8 cellular contexts compared by ENCODE assay signal in the genomic region with DNA sequence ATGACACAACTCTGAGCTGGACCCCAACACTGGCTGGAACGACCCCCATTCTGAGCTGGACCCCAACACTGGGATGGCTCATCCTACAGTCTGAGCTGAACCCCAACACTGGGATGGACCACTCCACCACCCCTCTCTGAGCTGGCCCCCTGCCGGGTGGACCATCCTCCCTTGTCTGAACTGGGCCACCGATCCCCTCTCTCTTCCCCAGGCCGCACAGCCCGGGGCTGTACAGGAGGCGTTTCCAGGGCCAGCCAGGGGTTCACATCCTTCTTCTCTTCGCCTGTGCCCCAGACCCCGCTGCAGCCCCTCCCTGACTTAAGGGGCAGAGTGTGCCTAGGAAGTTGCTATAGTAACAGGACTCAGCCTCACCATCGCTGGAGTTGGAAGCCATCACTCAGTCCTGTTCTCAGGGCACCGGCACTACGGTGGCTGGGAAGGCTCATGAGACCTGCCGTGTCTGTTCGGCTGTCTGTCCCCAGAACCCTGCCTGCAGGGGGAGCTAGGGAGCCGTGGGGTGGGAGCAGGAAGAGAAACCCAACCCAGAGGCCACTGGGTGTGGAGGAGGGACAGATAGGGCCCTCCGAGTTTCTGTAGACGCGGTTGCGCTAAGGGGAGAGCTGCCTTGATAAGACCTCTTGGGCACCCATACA. TPM values are rescaled to one million over a fixed set of nuclear protein-coding genes. Genes with fewer than 3 reads are reported as not detected.
DNase-seq lines count a peak whose midpoint lies in the region; ATAC-seq and TF ChIP-seq lines count a peak whose summit lies in the region.

No MANE protein-coding gene starts in this region.

- no peaks in the 10 kb centered on the region for H3K9me2 ChIP-seq in GM23338 (ENCODE audit: insufficient read depth)

- peaks cover 46% of the 10 kb centered on the region for H3K4me1 ChIP-seq in GM23338 (ENCODE audit: insufficient read depth)

- no peak overlapping the region for H3K4me3 ChIP-seq in GM23338

- H3K27ac Mint-ChIP-seq in GM23338 (no peak overlapping the region), neural crest cell (ENCODE audit: unreplicated experiment) (peak overlapping the region; percentile 12)

- TF ChIP-seq CTCF in GM23338 (conservative IDR thresholded peaks at IDR 0.05; ENCODE audit: low read depth in 2 of 2) (peak; percentile 66 to 70), neural crest cell (conservative IDR thresholded peaks at IDR 0.05) (peak; percentile 45)

- peaks cover 9% of the 10 kb centered on the region for H3K27me3 Mint-ChIP-seq in GM23338 (ENCODE audit: insufficient read depth, low read depth, poor library complexity)
- H3K27me3 Mint-ChIP-seq in neural crest cell (ENCODE audit: low read depth): no peaks in the 10 kb centered on the region

- H3K27ac ChIP-seq in GM23338 (ENCODE audit: low read depth) (no peak overlapping the region), caudate nucleus (ENCODE audit: low read depth, low read length) (peak overlapping the region; percentile 44)

- H3K4me1 Mint-ChIP-seq in GM23338: peaks cover 41% of the 10 kb centered on the region
- H3K4me1 Mint-ChIP-seq in neural crest cell: peaks cover 27% of the 10 kb centered on the region

- H3K79me2 ChIP-seq in GM23338 (replicated peaks; ENCODE audit: insufficient read depth): peaks cover 17% of the 10 kb centered on the region

- DNase-seq in GM23338 (ENCODE audit: low spot score) (peak; percentile 57), T-helper 1 cell (peak in 3 of 5 donors; percentile 29 to 52 (median 38)), caudate nucleus (lab: John Stamatoyannopoulos, UW) (peak in 5 of 61 donors; percentile 8 to 27 (median 20)), neural crest cell (ENCODE audit: low read depth, low spot score) (peak; percentile 19), SHP77 treated with DMSO at 0.1 percent for 48 hours (lab: John Stamatoyannopoulos, UW) (no peak), NCI-H1105 treated with DMSO at 0.1 percent for 48 hours (lab: John Stamatoyannopoulos, UW) (no peak), middle frontal gyrus (ENCODE audit: extremely low spot score, low spot score) (no peak)

- peaks cover 21% of the 10 kb centered on the region for H3F3A ChIP-seq in GM23338 (replicated peaks; ENCODE audit: low read depth)

- no peak overlapping the region for H2AFZ ChIP-seq in GM23338

- H3K27me3 ChIP-seq in GM23338 (ENCODE audit: insufficient read depth): no peaks in the 10 kb centered on the region

- no peaks in the 10 kb centered on the region; the same call in 2 of the 3 replicates for H3K9me3 Mint-ChIP-seq in GM23338
- no peaks in the 10 kb centered on the region for H3K9me3 Mint-ChIP-seq in neural crest cell

- no peaks in the 10 kb centered on the region for H3K36me3 ChIP-seq in GM23338 (ENCODE audit: insufficient read depth)

- H3K36me3 Mint-ChIP-seq in GM23338 (ENCODE audit: low read depth) (no peaks in the 10 kb centered on the region; the same call in 2 of the 3 replicates), neural crest cell (ENCODE audit: low read depth) (no peaks in the 10 kb centered on the region)

- H4K20me1 ChIP-seq in GM23338 (replicated peaks; ENCODE audit: insufficient read depth): peaks cover 11% of the 10 kb centered on the region

- H3K4me3 Mint-ChIP-seq in GM23338 (no peak overlapping the region), neural crest cell (peak overlapping the region; percentile 61)

- H3K4me2 ChIP-seq in GM23338: peak overlapping the region; percentile 68

- ATAC-seq in GM23338 (no peak), esophagus mucosa (no peak)

TF ChIP-seq in GM23338, 12 proteins besides CTCF, POLR2A, EP300 and RAD21 (continues in another document):
- TF ChIP-seq STAT1 (IDR thresholded peaks at IDR 0.05; ENCODE audit: unreplicated experiment): no peak
- TF ChIP-seq ZNF331 (CRISPR knock-in tag; IDR thresholded peaks at IDR 0.05; ENCODE audit: low read depth): no peak
- TF ChIP-seq NANOG (IDR thresholded peaks at IDR 0.05; ENCODE audit: borderline replicate concordance): no peak
- TF ChIP-seq EZH2 (IDR thresholded peaks at IDR 0.05; ENCODE audit: low read depth, unreplicated experiment): no peak
- TF ChIP-seq POLR2AphosphoS5 (IDR thresholded peaks at IDR 0.05; ENCODE audit: low read depth): no peak
- TF ChIP-seq, protein P1, sequence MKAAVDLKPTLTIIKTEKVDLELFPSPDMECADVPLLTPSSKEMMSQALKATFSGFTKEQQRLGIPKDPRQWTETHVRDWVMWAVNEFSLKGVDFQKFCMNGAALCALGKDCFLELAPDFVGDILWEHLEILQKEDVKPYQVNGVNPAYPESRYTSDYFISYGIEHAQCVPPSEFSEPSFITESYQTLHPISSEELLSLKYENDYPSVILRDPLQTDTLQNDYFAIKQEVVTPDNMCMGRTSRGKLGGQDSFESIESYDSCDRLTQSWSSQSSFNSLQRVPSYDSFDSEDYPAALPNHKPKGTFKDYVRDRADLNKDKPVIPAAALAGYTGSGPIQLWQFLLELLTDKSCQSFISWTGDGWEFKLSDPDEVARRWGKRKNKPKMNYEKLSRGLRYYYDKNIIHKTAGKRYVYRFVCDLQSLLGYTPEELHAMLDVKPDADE (IDR thresholded peaks at IDR 0.05): no peak

RNA-seq across cellular contexts. Expression of a gene that starts 3.7 kb away (rescaled TPM):
- total RNA-seq in GM23338 (2014; rRNA removed; shearing (Covaris generic)): 25.7 and 31.3 TPM in 2 replicates
- polyA plus RNA-seq in GM23338 (2016; fragmentation: Nextera tagmentation; extraction: Ambion mirVana): 12.3 and 13.0 TPM in 2 replicates
- total RNA-seq in neural crest cell (103 TPM in 2 replicates), esophagus mucosa (45.2 TPM)

RNA-seq across cellular contexts. Expression of a gene that starts 22.5 kb away (rescaled TPM):
- 33.3 and 37.1 TPM in 2 replicates for total RNA-seq in GM23338 (2014; rRNA removed; shearing (Covaris generic))
- polyA plus RNA-seq in GM23338 (2016; fragmentation: Nextera tagmentation; extraction: Ambion mirVana): 33.8 and 36.9 TPM in 2 replicates
- total RNA-seq in neural crest cell (54.8 and 55.6 TPM in 2 replicates), esophagus mucosa (13.9 TPM)

RNA-seq across cellular contexts. Expression of a gene that starts 23.3 kb away (rescaled TPM):
- 67.1 and 69.0 TPM in 2 replicates for total RNA-seq in GM23338 (2014; rRNA removed; shearing (Covaris generic))
- 32.2 and 38.1 TPM in 2 replicates for polyA plus RNA-seq in GM23338 (2016; fragmentation: Nextera tagmentation; extraction: Ambion mirVana)
- total RNA-seq in neural crest cell (67.2 and 71.9 TPM in 2 replicates), esophagus mucosa (24.8 TPM)

RNA-seq across cellular contexts. Expression of a gene that starts 28.3 kb away (rescaled TPM):
- total RNA-seq in GM23338 (2014; rRNA removed; shearing (Covaris generic)): not detected in 2 replicates
- polyA plus RNA-seq in GM23338 (2016; fragmentation: Nextera tagmentation; extraction: Ambion mirVana): 0.40 TPM in 1 of 2 replicates, not detected in the other
- total RNA-seq in neural crest cell (not detected in 2 replicates), esophagus mucosa (0.12 TPM)

RNA-seq across cellular contexts. Expression of a gene that starts 41.3 kb away (rescaled TPM):
- 1.9 and 7.8 TPM in 2 replicates for total RNA-seq in GM23338 (2014; rRNA removed; shearing (Covaris generic))
- 2.4 and 2.7 TPM in 2 replicates for polyA plus RNA-seq in GM23338 (2016; fragmentation: Nextera tagmentation; extraction: Ambion mirVana)
- total RNA-seq in neural crest cell (0.39 and 0.98 TPM in 2 replicates), esophagus mucosa (3.4 TPM)

Comparison
In these comparisons a context has a peak if more than half of its experiments do, and no peak if none do; other contexts are left out.
1. DNase-seq: peak in GM23338 (single experiment), T-helper 1 cell (3 of 5) and neural crest cell (single experiment); none in SHP77 treated with DMSO at 0.1 percent for 48 hours (single experiment), NCI-H1105 treated with DMSO at 0.1 percent for 48 hours (single experiment) and middle frontal gyrus (single experiment).